In the genomic region with DNA sequence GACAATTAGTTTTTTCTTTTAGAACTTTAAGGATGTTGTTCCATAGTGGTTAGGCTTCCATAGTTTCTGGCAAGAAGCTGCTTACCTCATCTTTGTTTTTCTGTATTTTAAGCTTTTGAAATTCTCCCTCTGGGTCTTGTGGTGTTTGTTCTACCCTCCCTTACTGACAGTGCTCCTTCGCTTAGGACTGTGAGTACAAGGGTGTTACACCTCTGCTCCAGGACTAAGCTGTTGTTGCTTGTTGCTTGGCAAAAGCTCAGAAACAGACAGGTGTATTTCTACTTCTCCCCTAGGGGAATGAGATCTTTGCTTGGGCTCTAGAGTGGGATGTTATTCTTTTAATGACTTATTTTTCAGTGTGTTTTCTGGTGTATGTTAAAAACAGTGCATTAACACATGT, we compare ENCODE assay signal across 2 cellular contexts.
TF ChIP-seq lines count a peak whose summit lies in the region.

No MANE protein-coding gene starts in this region.

TF ChIP-seq in GM23338, 12 proteins besides CTCF, POLR2A, EP300 and RAD21 (continued from another document):
- TF ChIP-seq, protein P1, sequence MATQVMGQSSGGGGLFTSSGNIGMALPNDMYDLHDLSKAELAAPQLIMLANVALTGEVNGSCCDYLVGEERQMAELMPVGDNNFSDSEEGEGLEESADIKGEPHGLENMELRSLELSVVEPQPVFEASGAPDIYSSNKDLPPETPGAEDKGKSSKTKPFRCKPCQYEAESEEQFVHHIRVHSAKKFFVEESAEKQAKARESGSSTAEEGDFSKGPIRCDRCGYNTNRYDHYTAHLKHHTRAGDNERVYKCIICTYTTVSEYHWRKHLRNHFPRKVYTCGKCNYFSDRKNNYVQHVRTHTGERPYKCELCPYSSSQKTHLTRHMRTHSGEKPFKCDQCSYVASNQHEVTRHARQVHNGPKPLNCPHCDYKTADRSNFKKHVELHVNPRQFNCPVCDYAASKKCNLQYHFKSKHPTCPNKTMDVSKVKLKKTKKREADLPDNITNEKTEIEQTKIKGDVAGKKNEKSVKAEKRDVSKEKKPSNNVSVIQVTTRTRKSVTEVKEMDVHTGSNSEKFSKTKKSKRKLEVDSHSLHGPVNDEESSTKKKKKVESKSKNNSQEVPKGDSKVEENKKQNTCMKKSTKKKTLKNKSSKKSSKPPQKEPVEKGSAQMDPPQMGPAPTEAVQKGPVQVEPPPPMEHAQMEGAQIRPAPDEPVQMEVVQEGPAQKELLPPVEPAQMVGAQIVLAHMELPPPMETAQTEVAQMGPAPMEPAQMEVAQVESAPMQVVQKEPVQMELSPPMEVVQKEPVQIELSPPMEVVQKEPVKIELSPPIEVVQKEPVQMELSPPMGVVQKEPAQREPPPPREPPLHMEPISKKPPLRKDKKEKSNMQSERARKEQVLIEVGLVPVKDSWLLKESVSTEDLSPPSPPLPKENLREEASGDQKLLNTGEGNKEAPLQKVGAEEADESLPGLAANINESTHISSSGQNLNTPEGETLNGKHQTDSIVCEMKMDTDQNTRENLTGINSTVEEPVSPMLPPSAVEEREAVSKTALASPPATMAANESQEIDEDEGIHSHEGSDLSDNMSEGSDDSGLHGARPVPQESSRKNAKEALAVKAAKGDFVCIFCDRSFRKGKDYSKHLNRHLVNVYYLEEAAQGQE (IDR thresholded peaks at IDR 0.05; ENCODE audit: unreplicated experiment): no peak
- TF ChIP-seq ZNF462 (CRISPR knock-in tag; IDR thresholded peaks at IDR 0.05) (no peak), ZNF331 (CRISPR knock-in tag; IDR thresholded peaks at IDR 0.05; ENCODE audit: low read depth) (no peak), STAT1 (IDR thresholded peaks at IDR 0.05; ENCODE audit: unreplicated experiment) (no peak)
TF ChIP-seq in GM23338: peak in this region for 0.

TF ChIP-seq in WTC11, 78 proteins besides CTCF, POLR2A, EP300 and RAD21 (continued from another document):
- TF ChIP-seq, protein P2, sequence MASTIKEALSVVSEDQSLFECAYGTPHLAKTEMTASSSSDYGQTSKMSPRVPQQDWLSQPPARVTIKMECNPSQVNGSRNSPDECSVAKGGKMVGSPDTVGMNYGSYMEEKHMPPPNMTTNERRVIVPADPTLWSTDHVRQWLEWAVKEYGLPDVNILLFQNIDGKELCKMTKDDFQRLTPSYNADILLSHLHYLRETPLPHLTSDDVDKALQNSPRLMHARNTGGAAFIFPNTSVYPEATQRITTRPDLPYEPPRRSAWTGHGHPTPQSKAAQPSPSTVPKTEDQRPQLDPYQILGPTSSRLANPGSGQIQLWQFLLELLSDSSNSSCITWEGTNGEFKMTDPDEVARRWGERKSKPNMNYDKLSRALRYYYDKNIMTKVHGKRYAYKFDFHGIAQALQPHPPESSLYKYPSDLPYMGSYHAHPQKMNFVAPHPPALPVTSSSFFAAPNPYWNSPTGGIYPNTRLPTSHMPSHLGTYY (CRISPR knock-in tag; IDR thresholded peaks at IDR 0.05): no peak
- TF ChIP-seq, protein P3, sequence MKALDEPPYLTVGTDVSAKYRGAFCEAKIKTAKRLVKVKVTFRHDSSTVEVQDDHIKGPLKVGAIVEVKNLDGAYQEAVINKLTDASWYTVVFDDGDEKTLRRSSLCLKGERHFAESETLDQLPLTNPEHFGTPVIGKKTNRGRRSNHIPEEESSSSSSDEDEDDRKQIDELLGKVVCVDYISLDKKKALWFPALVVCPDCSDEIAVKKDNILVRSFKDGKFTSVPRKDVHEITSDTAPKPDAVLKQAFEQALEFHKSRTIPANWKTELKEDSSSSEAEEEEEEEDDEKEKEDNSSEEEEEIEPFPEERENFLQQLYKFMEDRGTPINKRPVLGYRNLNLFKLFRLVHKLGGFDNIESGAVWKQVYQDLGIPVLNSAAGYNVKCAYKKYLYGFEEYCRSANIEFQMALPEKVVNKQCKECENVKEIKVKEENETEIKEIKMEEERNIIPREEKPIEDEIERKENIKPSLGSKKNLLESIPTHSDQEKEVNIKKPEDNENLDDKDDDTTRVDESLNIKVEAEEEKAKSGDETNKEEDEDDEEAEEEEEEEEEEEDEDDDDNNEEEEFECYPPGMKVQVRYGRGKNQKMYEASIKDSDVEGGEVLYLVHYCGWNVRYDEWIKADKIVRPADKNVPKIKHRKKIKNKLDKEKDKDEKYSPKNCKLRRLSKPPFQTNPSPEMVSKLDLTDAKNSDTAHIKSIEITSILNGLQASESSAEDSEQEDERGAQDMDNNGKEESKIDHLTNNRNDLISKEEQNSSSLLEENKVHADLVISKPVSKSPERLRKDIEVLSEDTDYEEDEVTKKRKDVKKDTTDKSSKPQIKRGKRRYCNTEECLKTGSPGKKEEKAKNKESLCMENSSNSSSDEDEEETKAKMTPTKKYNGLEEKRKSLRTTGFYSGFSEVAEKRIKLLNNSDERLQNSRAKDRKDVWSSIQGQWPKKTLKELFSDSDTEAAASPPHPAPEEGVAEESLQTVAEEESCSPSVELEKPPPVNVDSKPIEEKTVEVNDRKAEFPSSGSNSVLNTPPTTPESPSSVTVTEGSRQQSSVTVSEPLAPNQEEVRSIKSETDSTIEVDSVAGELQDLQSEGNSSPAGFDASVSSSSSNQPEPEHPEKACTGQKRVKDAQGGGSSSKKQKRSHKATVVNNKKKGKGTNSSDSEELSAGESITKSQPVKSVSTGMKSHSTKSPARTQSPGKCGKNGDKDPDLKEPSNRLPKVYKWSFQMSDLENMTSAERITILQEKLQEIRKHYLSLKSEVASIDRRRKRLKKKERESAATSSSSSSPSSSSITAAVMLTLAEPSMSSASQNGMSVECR (CRISPR knock-in tag; IDR thresholded peaks at IDR 0.05; ENCODE audit: borderline replicate concordance): no peak
- TF ChIP-seq SMAD4 (CRISPR knock-in tag; IDR thresholded peaks at IDR 0.05) (no peak), JAZF1 (CRISPR knock-in tag; IDR thresholded peaks at IDR 0.05) (no peak), TP53 (CRISPR knock-in tag; IDR thresholded peaks at IDR 0.05) (no peak), MYBL2 (CRISPR knock-in tag; IDR thresholded peaks at IDR 0.05) (no peak), NFYB (CRISPR knock-in tag; conservative IDR thresholded peaks at IDR 0.05; ENCODE audit: low read depth) (no peak), CREM (CRISPR knock-in tag; IDR thresholded peaks at IDR 0.05) (no peak), CREB1 (CRISPR knock-in tag; IDR thresholded peaks at IDR 0.05) (no peak), FOXP1 (CRISPR knock-in tag; IDR thresholded peaks at IDR 0.05; ENCODE audit: borderline replicate concordance) (no peak), ZNF121 (CRISPR knock-in tag; IDR thresholded peaks at IDR 0.05) (no peak)
- TF ChIP-seq, protein P4, sequence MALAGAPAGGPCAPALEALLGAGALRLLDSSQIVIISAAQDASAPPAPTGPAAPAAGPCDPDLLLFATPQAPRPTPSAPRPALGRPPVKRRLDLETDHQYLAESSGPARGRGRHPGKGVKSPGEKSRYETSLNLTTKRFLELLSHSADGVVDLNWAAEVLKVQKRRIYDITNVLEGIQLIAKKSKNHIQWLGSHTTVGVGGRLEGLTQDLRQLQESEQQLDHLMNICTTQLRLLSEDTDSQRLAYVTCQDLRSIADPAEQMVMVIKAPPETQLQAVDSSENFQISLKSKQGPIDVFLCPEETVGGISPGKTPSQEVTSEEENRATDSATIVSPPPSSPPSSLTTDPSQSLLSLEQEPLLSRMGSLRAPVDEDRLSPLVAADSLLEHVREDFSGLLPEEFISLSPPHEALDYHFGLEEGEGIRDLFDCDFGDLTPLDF (CRISPR knock-in tag; IDR thresholded peaks at IDR 0.05): no peak
- TF ChIP-seq, protein P5, sequence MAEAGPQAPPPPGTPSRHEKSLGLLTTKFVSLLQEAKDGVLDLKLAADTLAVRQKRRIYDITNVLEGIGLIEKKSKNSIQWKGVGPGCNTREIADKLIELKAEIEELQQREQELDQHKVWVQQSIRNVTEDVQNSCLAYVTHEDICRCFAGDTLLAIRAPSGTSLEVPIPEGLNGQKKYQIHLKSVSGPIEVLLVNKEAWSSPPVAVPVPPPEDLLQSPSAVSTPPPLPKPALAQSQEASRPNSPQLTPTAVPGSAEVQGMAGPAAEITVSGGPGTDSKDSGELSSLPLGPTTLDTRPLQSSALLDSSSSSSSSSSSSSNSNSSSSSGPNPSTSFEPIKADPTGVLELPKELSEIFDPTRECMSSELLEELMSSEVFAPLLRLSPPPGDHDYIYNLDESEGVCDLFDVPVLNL (CRISPR knock-in tag; IDR thresholded peaks at IDR 0.05; ENCODE audit: borderline replicate concordance, low read depth): no peak
